9 cellular contexts compared by ENCODE assay signal in the genomic region with DNA sequence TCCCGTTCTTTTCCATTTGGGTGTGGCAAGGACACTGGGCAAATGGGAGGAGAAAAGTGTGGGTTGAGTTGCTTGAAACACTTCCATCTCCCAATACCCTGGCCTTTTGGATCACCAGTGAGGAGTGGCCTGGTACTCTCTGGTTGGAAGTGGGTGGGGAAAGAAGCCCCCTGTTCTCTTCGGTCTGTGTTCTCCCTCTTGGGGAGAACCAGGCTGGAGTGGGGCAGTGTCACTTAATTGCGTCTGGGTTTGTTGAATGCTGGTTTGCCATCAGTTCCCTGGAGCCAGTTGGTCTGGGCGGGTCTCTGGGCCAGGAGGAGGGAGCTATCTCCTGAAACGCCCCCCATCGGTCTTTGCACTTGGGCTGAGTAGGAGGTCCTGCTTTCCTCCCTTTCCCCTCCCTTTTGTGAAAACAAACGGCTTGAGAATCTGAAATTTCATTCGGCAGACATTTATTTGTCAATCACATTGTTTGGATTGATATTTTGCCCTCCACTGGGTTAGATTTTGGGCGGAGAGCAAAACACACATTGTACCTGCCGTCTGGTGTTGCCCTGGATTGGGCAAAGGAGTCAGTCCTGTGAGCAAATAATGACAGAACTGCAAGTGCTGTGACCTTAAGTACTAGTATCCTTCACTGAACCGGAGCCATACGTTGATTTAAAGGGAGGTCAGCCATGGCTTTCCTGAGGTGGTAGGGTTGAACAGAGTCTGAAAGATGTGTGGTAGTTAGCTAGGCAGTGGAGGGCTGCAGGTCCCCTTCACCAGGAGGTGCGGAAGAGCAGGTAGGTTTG. TPM values are rescaled to one million over a fixed set of nuclear protein-coding genes. Genes with fewer than 3 reads are reported as not detected.
DNase-seq lines count a peak whose midpoint lies in the region; ATAC-seq and TF ChIP-seq lines count a peak whose summit lies in the region.
"Had no signal": no experiment of that assay in that cellular context is flagged by ENCODE, and none has a peak within 500 bp of the region (broad histone marks: within the 10 kb centered on the region; RNA-seq: fewer than 3 reads in every experiment).

No MANE protein-coding gene starts in this region.

- 46 to 68% methylated on average over 13 of the region's 13 CpGs for WGBS in lung, 2 donors

- CTCF ChIA-PET in AG04450 (lab: Charles Lee) = no interaction called here

- H3K27ac ChIP-seq in AG04450 (ENCODE audit: low read depth, low read length) (no peak overlapping the region), HUES48 (ENCODE audit: low read depth, low read length) (peak overlapping the region; percentile 50), lung (ENCODE audit: low read depth in 1 of 2, low read length in 1 of 2) (peak overlapping the region in 1 of 2 donors; percentile 21)

- in situ Hi-C loops in astrocyte of the spinal cord (cut with HindIII; ENCODE audit: low sequenced_read_pairs) = no loop called here

- POLR2A ChIA-PET in AG04450 (lab: Yijun Ruan, JAX) = no interaction called here

- no peak for DNase-seq in AG04450 (ENCODE audit: low read depth, low spot score)
- no peak for DNase-seq in astrocyte of the spinal cord (ENCODE audit: low read depth, low spot score)
- DNase-seq in lung (ENCODE audit: low spot score) = no peak
- no peak for DNase-seq in AG08396 (ENCODE audit: low spot score)

- H3K36me3 ChIP-seq in HUES48 (ENCODE audit: control insufficient read depth, insufficient read depth, low read length) (no peaks in the 10 kb centered on the region), lung (ENCODE audit: control insufficient read depth in 2 of 2, insufficient read depth in 2 of 2, low read length in 2 of 2) (no peaks in the 10 kb centered on the region)

- peaks cover 21% of the 10 kb centered on the region for H3K4me1 ChIP-seq in HUES48 (ENCODE audit: control insufficient read depth, insufficient read depth, low read length)
- H3K4me1 ChIP-seq in lung (ENCODE audit: control insufficient read depth in 2 of 2, insufficient read depth in 2 of 2, low read length in 2 of 2) = peaks cover 3 to 13% of the 10 kb centered on the region in 2 donors

- no peaks in the 10 kb centered on the region for H3K27me3 ChIP-seq in AG04450 (ENCODE audit: control insufficient read depth, insufficient read depth, low read length)
- peaks cover 9% of the 10 kb centered on the region for H3K27me3 ChIP-seq in HUES48 (ENCODE audit: control insufficient read depth, insufficient read depth, low read length)
- no peaks in the 10 kb centered on the region for H3K27me3 ChIP-seq in lung (ENCODE audit: control insufficient read depth, insufficient read depth)

- TF ChIP-seq CTCF in AG04450 (IDR thresholded peaks at IDR 0.05; ENCODE audit: low read depth, low read length) = no peak
- no peak for TF ChIP-seq CTCF in astrocyte of the spinal cord (IDR thresholded peaks at IDR 0.05; ENCODE audit: low read depth, low read length)
- TF ChIP-seq CTCF in lung (IDR thresholded peaks at IDR 0.05; ENCODE audit: control extremely low read depth, extremely low read depth) = no peak

- no peak overlapping the region for H3K9ac ChIP-seq in HUES48 (ENCODE audit: low read depth, low read length)

- no peaks in the 10 kb centered on the region; the same call in 1 of the 2 replicates for H3K9me3 ChIP-seq in AG04450 (ENCODE audit: control insufficient read depth, insufficient read depth, low read length)
- H3K9me3 ChIP-seq in HUES48 (ENCODE audit: control insufficient read depth, insufficient read depth, low read length) = no peaks in the 10 kb centered on the region
- no peaks in the 10 kb centered on the region for H3K9me3 ChIP-seq in lung (ENCODE audit: control insufficient read depth in 2 of 2, insufficient read depth in 1 of 2, low read length in 1 of 2)

- H3K4me3 ChIP-seq in AG04450 (ENCODE audit: low read depth, low read length) (peak overlapping the region; percentile 95), HUES48 (ENCODE audit: low read depth, low read length) (peak overlapping the region; percentile 88), astrocyte of the spinal cord (ENCODE audit: low read depth, low read length) (peak overlapping the region; percentile 86), lung (peak overlapping the region; percentile 84)

- ATAC-seq in lung (ENCODE audit: insufficient read depth, low FRiP score) (no peak), GM21360 (IDR thresholded peaks at IDR 0.05; ENCODE audit: unreplicated experiment) (no peak), esophagus mucosa (no peak), HG03139 (IDR thresholded peaks at IDR 0.05; ENCODE audit: unreplicated experiment) (no peak)

RNA-seq across cellular contexts. Expression of gene PDIA5, which starts 1.6 kb away (rescaled TPM):
- polyA plus RNA-seq in AG04450 (2011; rRNA removed) = 33.1 and 35.5 TPM in 2 replicates
- polyA minus RNA-seq in AG04450 (2011; rRNA and poly(A)+ RNA removed) = 16.9 and 19.4 TPM in 2 replicates
- total RNA-seq in lung = 10 to 100 TPM; 35.9 to 38.6 TPM
- 10 to 100 TPM; 15.5 to 25.5 TPM for polyA plus RNA-seq in lung
- total RNA-seq in esophagus mucosa = 6.7 TPM

RNA-seq across cellular contexts. Expression of gene SEMA5B, which starts 40.9 kb away (rescaled TPM):
- not detected in 2 replicates for polyA plus RNA-seq in AG04450 (2011; rRNA removed)
- polyA minus RNA-seq in AG04450 (2011; rRNA and poly(A)+ RNA removed) = not detected in 2 replicates
- 1 to 10 TPM in 1 of 2 donors, under 1 TPM in 1; 0.31 to 2.2 TPM for total RNA-seq in lung
- under 1 TPM; 0.30 to 0.65 TPM for polyA plus RNA-seq in lung
- total RNA-seq in esophagus mucosa = not detected
- total RNA-seq: mononuclear cell had no signal
